ENCODE assay signal across 20 cellular contexts in the genomic region with DNA sequence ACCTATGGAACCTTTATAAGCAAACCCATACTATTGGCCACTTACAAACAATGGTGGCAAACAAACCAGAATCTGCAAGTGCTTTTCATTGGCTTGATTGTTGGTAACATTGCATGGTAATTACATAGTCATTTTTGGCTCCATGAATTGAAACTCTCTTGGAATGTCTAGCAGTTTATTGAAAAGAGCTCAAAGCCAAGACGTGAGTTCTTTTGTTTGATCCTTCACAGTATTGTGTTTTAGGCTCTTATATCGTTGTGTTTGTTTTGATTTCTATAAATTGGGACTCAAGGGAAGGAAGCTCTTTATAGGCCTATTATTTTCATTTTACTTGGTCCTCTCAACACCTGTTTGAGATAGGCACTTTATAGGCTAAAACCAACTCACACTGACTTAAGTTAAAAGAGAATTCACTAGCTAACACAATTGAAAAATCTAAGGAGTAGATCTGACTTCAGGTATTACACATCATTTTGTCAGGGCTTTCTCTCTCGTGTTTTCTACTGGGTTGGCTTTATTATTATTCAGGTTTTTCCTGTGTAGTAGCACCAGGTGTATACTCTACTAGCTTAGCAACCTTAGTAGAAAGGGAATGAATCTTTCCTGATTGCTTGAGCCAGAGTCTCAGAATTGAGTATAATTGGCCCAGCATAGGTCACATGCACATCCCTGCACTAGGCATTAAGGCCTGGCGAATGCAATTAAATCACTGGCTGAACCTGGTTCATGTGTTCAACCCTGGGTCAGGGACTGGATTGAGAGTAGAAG.
DNase-seq lines count a peak whose midpoint lies in the region; ATAC-seq, FAIRE-seq and TF ChIP-seq lines count a peak whose summit lies in the region.
"Had no signal": no experiment of that assay in that cellular context is flagged by ENCODE, and none has a peak within 500 bp of the region (broad histone marks: within the 10 kb centered on the region; RNA-seq: fewer than 3 reads in every experiment).

No MANE protein-coding gene starts in this region.

- TF ChIP-seq CTCF in VCaP (conservative IDR thresholded peaks at IDR 0.05) (no peak), osteocyte (IDR thresholded peaks at IDR 0.05) (no peak)

- no peak overlapping the region for H3K9ac ChIP-seq in stomach smooth muscle (ENCODE audit: low read length in 2 of 2)

- peaks cover 2% of the 10 kb centered on the region for H3K36me3 Mint-ChIP-seq in osteocyte (ENCODE audit: unreplicated experiment)
- H3K36me3 Mint-ChIP-seq in activated CD4-positive, alpha-beta T cell treated with anti-CD3 and anti-CD28 coated beads for 36 hours (ENCODE audit: low read depth): no peaks in the 10 kb centered on the region
- H3K36me3 Mint-ChIP-seq: stimulated activated memory B cell treated with anti-CD40 and anti-IgM and Interleukin-4, amounts not matched to agents 10 μg/mL and 1 μg/mL and 100 μg/mL, for 72 hours had no signal

- H3K27me3 ChIP-seq in stomach smooth muscle (ENCODE audit: control insufficient read depth in 1 of 2, insufficient read depth in 2 of 2, low read length in 2 of 2): no peaks in the 10 kb centered on the region

- no peak overlapping the region for H3K27ac Mint-ChIP-seq in osteocyte (ENCODE audit: unreplicated experiment)
- H3K27ac Mint-ChIP-seq in activated CD4-positive, alpha-beta T cell treated with anti-CD3 and anti-CD28 coated beads for 36 hours: no peak overlapping the region
- H3K27ac Mint-ChIP-seq: activated CD8-positive, alpha-beta T cell treated with anti-CD3 and anti-CD28 coated beads, Interleukin-2, amount 10 ng/mL, durations not matched to agents 7 days and 5 days; CD8-positive, alpha-beta memory T cell; stimulated activated memory B cell treated with anti-CD40 and anti-IgM and Interleukin-4, amounts not matched to agents 10 μg/mL and 1 μg/mL and 100 μg/mL, for 72 hours had no signal

- ATAC-seq in activated CD4-positive, alpha-beta T cell treated with anti-CD3 and anti-CD28 coated beads for 36 hours: no peak
- ATAC-seq: activated CD8-positive, alpha-beta T cell treated with anti-CD3 and anti-CD28 coated beads, Interleukin-2, amount 10 ng/mL, durations not matched to agents 7 days and 5 days; GM12878; stimulated activated memory B cell treated with anti-CD40 and anti-IgM and Interleukin-4, amounts not matched to agents 10 μg/mL and 1 μg/mL and 100 μg/mL, for 72 hours had no signal

- H3K27ac ChIP-seq in VCaP (peak overlapping the region; percentile 4; the same call in 1 of the 2 replicates), stomach smooth muscle (ENCODE audit: low read length) (peak overlapping the region; percentile 37)
- H3K27ac ChIP-seq: coronary artery had no signal

- no peaks in the 10 kb centered on the region for H3K27me3 Mint-ChIP-seq in osteocyte (ENCODE audit: unreplicated experiment)
- H3K27me3 Mint-ChIP-seq in activated CD4-positive, alpha-beta T cell treated with anti-CD3 and anti-CD28 coated beads for 36 hours: no peaks in the 10 kb centered on the region
- H3K27me3 Mint-ChIP-seq: CD8-positive, alpha-beta memory T cell; stimulated activated memory B cell treated with anti-CD40 and anti-IgM and Interleukin-4, amounts not matched to agents 10 μg/mL and 1 μg/mL and 100 μg/mL, for 72 hours had no signal

- H3K4me3 ChIP-seq in stomach smooth muscle (ENCODE audit: low read length in 2 of 2): no peak overlapping the region
- H3K4me3 ChIP-seq: coronary artery, GM12878, skin epidermis had no signal

- H3K36me3 ChIP-seq in stomach smooth muscle (ENCODE audit: control insufficient read depth in 2 of 2, insufficient read depth in 2 of 2, low read length in 2 of 2): no peaks in the 10 kb centered on the region

- no peaks in the 10 kb centered on the region for H3K9me3 Mint-ChIP-seq in osteocyte (ENCODE audit: unreplicated experiment)
- no peaks in the 10 kb centered on the region for H3K9me3 Mint-ChIP-seq in activated CD4-positive, alpha-beta T cell treated with anti-CD3 and anti-CD28 coated beads for 36 hours (ENCODE audit: low read depth)
- H3K9me3 Mint-ChIP-seq: stimulated activated memory B cell treated with anti-CD40 and anti-IgM and Interleukin-4, amounts not matched to agents 10 μg/mL and 1 μg/mL and 100 μg/mL, for 72 hours had no signal

- CTCF ChIA-PET in activated CD4-positive, alpha-beta T cell treated with anti-CD3 and anti-CD28 coated beads for 36 hours (lab: Charles Lee): interaction anchor here (1.1 to 1.5 kb wide), 2 partner anchors 10 to 82 kb away, joined by 3 to 4 read pairs; no protein-coding TSS in a partner anchor

- peaks cover 5% of the 10 kb centered on the region for H3K4me1 ChIP-seq in stomach smooth muscle (ENCODE audit: control insufficient read depth, insufficient read depth, low read length)

- FAIRE-seq in HTR-8/SVneo (lab: Jason Lieb, UNC): peak; percentile 94
- FAIRE-seq: GM12878 had no signal

- peaks cover 43% of the 10 kb centered on the region for H3K4me1 Mint-ChIP-seq in osteocyte (ENCODE audit: unreplicated experiment)
- peaks cover 2% of the 10 kb centered on the region for H3K4me1 Mint-ChIP-seq in activated CD4-positive, alpha-beta T cell treated with anti-CD3 and anti-CD28 coated beads for 36 hours
- H3K4me1 Mint-ChIP-seq: CD8-positive, alpha-beta memory T cell had no signal

- no peaks in the 10 kb centered on the region for H3K9me3 ChIP-seq in stomach smooth muscle (ENCODE audit: control insufficient read depth in 2 of 2, low read length in 2 of 2)

- intact Hi-C loops in activated CD4-positive, alpha-beta T cell treated with anti-CD3 and anti-CD28 coated beads for 36 hours (cut with DNase I, micrococcal nuclease): no loop called here

- no peak for DNase-seq in HTR-8/SVneo (ENCODE audit: insufficient read length, low spot score)
- peak; percentile 72 for DNase-seq in fibroblast of peridontal ligament (ENCODE audit: extremely low read depth)
- DNase-seq in osteocyte (ENCODE audit: extremely low spot score, unreplicated experiment): no peak
- DNase-seq in activated CD4-positive, alpha-beta T cell treated with anti-CD3 and anti-CD28 coated beads for 36 hours: no peak
- no peak for DNase-seq in NCI-H187 treated with DMSO at 0.1 percent for 48 hours (lab: John Stamatoyannopoulos, UW)
- no peak for DNase-seq in NCI-H187 (lab: John Stamatoyannopoulos, UW)
- DNase-seq: activated CD8-positive, alpha-beta T cell treated with anti-CD3 and anti-CD28 coated beads, Interleukin-2, amount 10 ng/mL, durations not matched to agents 7 days and 5 days; AML-193; CD8-positive, alpha-beta memory T cell; islet precursor cell; NCI-H1092 treated with DMSO at 0.1 percent for 48 hours; NCI-H526; stimulated activated CD4-positive, alpha-beta T cell treated with anti-CD3 and anti-CD28 coated beads, Interleukin-2, amount 100 ng/mL, for 24 hours; T-helper 9 cell had no signal

- POLR2A ChIA-PET in activated CD4-positive, alpha-beta T cell treated with anti-CD3 and anti-CD28 coated beads for 36 hours (lab: Charles Lee): no interaction called here

- no peak overlapping the region for H3K4me3 Mint-ChIP-seq in osteocyte (ENCODE audit: unreplicated experiment)
- H3K4me3 Mint-ChIP-seq in activated CD4-positive, alpha-beta T cell treated with anti-CD3 and anti-CD28 coated beads for 36 hours: no peak overlapping the region
- H3K4me3 Mint-ChIP-seq: activated CD8-positive, alpha-beta T cell treated with anti-CD3 and anti-CD28 coated beads, Interleukin-2, amount 10 ng/mL, durations not matched to agents 7 days and 5 days; CD8-positive, alpha-beta memory T cell; stimulated activated memory B cell treated with anti-CD40 and anti-IgM and Interleukin-4, amounts not matched to agents 10 μg/mL and 1 μg/mL and 100 μg/mL, for 72 hours had no signal
